33 cellular contexts compared by ENCODE assay signal in the genomic region with DNA sequence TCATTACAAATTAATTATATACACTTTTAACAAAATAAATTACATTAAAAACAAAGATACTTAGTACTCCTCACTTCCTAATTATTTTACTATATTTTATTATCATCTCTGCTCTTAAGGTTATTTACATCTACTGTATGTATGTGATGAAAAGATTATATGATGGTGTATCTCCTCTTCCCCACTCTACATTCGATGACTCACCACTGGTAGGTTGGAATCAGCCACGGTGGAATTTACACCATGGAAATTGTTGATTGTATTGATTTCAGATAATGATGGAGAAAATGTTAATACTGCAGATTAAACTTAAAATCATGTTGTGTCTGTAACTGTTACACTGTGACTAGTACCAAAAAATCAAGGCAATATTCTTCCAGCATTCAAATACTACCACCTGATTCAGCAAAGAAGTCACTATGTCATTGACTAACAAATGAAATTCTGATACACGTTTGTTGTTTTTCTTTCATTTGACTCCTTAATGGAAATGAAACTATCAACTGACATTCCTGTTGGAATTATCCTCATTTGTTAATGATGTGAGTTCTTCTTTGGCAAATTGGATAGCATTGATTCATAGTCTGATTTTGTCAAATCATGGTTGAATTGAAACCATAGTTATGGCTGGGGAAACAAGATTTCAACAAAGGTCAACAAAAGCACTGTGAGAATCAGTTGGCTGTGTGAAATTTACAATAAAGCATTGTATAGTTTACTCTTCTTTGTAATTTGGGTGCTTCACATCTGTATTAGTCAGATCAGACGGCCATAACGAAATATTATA.
"Had no signal": no experiment of that assay in that cellular context is flagged by ENCODE, and none has a peak within 500 bp of the region (broad histone marks: within the 10 kb centered on the region; RNA-seq: fewer than 3 reads in every experiment).

No MANE protein-coding gene starts in this region.

- H3K9me3 ChIP-seq: adrenal gland, body of pancreas had no signal

- H3K4me1 ChIP-seq: breast epithelium had no signal

- FAIRE-seq: astrocyte, colon, TTC549 had no signal

- H3K27me3 ChIP-seq: adrenal gland, body of pancreas, brain microvascular endothelial cell, breast epithelium had no signal

- DNase-seq: activated CD4-positive, alpha-beta memory T cell treated with anti-CD3 and anti-CD28 coated beads for 36 hours; activated CD4-positive, alpha-beta T cell treated with anti-CD3 and anti-CD28 coated beads for 4 hours; activated CD4-positive, alpha-beta T cell treated with anti-CD3 and anti-CD28 coated beads, Interleukin-2, amount 10 ng/mL, durations not matched to agents 24 days and 14 days; activated CD4-positive, alpha-beta T cell treated with anti-CD3 and anti-CD28 coated beads, Interleukin-2, amount 50 U/mL, for 1 hour; activated CD4-positive, alpha-beta T cell treated with anti-CD3 and anti-CD28 coated beads, Interleukin-2, amount 50 U/mL, for 4 hours; activated CD4-positive, CD25-positive, alpha-beta regulatory T cell treated with anti-CD3 and anti-CD28 coated beads, Interleukin-2, amount 50 U/mL, for 72 hours; activated CD8-positive, alpha-beta memory T cell treated with anti-CD3 and anti-CD28 coated beads, Interleukin-2, amount 50 U/mL, for 4 hours; activated CD8-positive, alpha-beta T cell treated with anti-CD3 and anti-CD28 coated beads for 36 hours; activated effector memory CD4-positive, alpha-beta T cell treated with anti-CD3 and anti-CD28 coated beads, Interleukin-2, amount 50 U/mL, for 16 hours; activated gamma-delta T cell treated with Interleukin-2 at 50 U/mL for 16 hours; activated naive CD4-positive, alpha-beta T cell; activated naive CD4-positive, alpha-beta T cell treated with anti-CD3 and anti-CD28 coated beads for 36 hours; activated naive CD4-positive, alpha-beta T cell treated with anti-CD3 and anti-CD28 coated beads, Interleukin-2, amount 50 U/mL, for 16 hours; activated naive CD8-positive, alpha-beta T cell treated with anti-CD3 and anti-CD28 coated beads for 36 hours; activated T-cell treated with anti-CD3 and anti-CD28 coated beads for 4 hours; activated T-cell treated with anti-CD3 and anti-CD28 coated beads, Interleukin-2, amount 50 U/mL, for 1 hour; activated T-cell treated with anti-CD3 and anti-CD28 coated beads, Interleukin-2, amount 50 U/mL, for 4 hours; activated T-cell treated with anti-CD3 and anti-CD28 coated beads, Interleukin-2, amount 50 U/mL, for 72 hours; adrenal gland; amniotic stem cell; aorta; body of pancreas; brain microvascular endothelial cell; central memory CD4-positive, alpha-beta T cell; T-helper 2 cell; T-helper 9 cell had no signal

- H3K36me3 ChIP-seq: adrenal gland, brain microvascular endothelial cell, breast epithelium had no signal

- H3K4me3 ChIP-seq: adrenal gland, body of pancreas, breast epithelium had no signal

- ATAC-seq: activated CD8-positive, alpha-beta T cell treated with anti-CD3 and anti-CD28 coated beads for 36 hours; activated naive CD4-positive, alpha-beta T cell treated with anti-CD3 and anti-CD28 coated beads, Interleukin-2, amount 50 U/mL, for 72 hours; activated T-cell treated with anti-CD3 and anti-CD28 coated beads, Interleukin-2, amount 50 U/mL, for 4 hours; activated T-cell treated with anti-CD3 and anti-CD28 coated beads, Interleukin-2, amount 50 U/mL, for 72 hours; activated T-helper 17 cell treated with anti-CD3 and anti-CD28 coated beads, Interleukin-2, amount 50 U/mL, for 72 hours; body of pancreas; WTC11 had no signal

- H3K27ac ChIP-seq: adrenal gland, brain microvascular endothelial cell, breast epithelium had no signal
